ENCODE assay signal across 18 cellular contexts in the genomic region with DNA sequence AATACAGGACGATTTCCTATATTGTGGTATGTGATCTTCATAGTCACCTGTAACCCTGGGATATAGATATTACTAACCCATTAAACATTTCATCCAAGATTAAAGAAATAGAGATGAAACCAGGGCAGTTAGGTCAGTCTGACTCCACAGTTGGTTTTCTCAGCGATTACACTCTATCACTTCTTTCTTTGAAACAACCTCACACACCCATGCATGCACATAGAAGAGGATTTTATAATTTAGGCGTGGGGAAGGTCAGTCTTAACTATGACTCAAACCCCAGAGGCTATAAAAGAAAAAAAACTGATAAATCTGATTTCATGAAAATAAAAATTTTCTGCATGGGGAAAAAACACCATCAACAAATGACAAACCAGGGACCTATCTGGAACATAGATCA. TPM values are rescaled to one million over a fixed set of nuclear protein-coding genes. Genes with fewer than 3 reads are reported as not detected.
DNase-seq lines count a peak whose midpoint lies in the region; ATAC-seq and TF ChIP-seq lines count a peak whose summit lies in the region.
"Had no signal": no experiment of that assay in that cellular context is flagged by ENCODE, and none has a peak within 500 bp of the region (broad histone marks: within the 10 kb centered on the region; RNA-seq: fewer than 3 reads in every experiment).

No MANE protein-coding gene starts in this region.

- peak overlapping the region; percentile 28 for H3K27ac Mint-ChIP-seq in activated naive CD8-positive, alpha-beta T cell
- no peak overlapping the region for H3K27ac Mint-ChIP-seq in activated naive CD8-positive, alpha-beta T cell treated with anti-CD3 and anti-CD28 coated beads for 36 hours
- H3K27ac Mint-ChIP-seq in activated CD8-positive, alpha-beta memory T cell treated with anti-CD3 and anti-CD28 coated beads, Interleukin-2, amount 10 ng/mL, durations not matched to agents 7 days and 5 days = no peak overlapping the region
- H3K27ac Mint-ChIP-seq: CD8-positive, alpha-beta T cell had no signal

- H3K36me3 ChIP-seq in mucosa of descending colon (ENCODE audit: low read depth) (no peaks in the 10 kb centered on the region), thyroid gland (no peaks in the 10 kb centered on the region)
- H3K36me3 ChIP-seq: BE2C had no signal

- WGBS in thyroid gland, 2 donors = 32 to 44% methylated on average over 3 of the region's 3 CpGs
- 84% methylated on average over 3 of the region's 3 CpGs for WGBS in right cardiac atrium

- CTCF ChIA-PET in activated CD8-positive, alpha-beta memory T cell treated with anti-CD3 and anti-CD28 coated beads, Interleukin-2, amount 10 ng/mL, durations not matched to agents 7 days and 5 days (lab: Charles Lee) = interaction anchor here (0.9 to 1.1 kb wide), 2 partner anchors 30 to 53 kb away, joined by 3 read pairs; no protein-coding TSS in a partner anchor

- no peak for TF ChIP-seq POLR2A in thyroid gland (IDR thresholded peaks at IDR 0.05)

- H3K4me3 Mint-ChIP-seq in activated naive CD8-positive, alpha-beta T cell = no peak overlapping the region
- H3K4me3 Mint-ChIP-seq in activated naive CD8-positive, alpha-beta T cell treated with anti-CD3 and anti-CD28 coated beads for 36 hours = no peak overlapping the region
- no peak overlapping the region for H3K4me3 Mint-ChIP-seq in activated CD8-positive, alpha-beta memory T cell treated with anti-CD3 and anti-CD28 coated beads, Interleukin-2, amount 10 ng/mL, durations not matched to agents 7 days and 5 days
- H3K4me3 Mint-ChIP-seq: CD8-positive, alpha-beta T cell had no signal

- DNase-seq in activated naive CD8-positive, alpha-beta T cell treated with anti-CD3 and anti-CD28 coated beads for 36 hours = no peak
- peak; percentile 54 for DNase-seq in NCI-H69 (lab: John Stamatoyannopoulos, UW)
- DNase-seq in mucosa of descending colon = no peak
- no peak for DNase-seq in thyroid gland
- DNase-seq in activated CD8-positive, alpha-beta memory T cell treated with anti-CD3 and anti-CD28 coated beads, Interleukin-2, amount 10 ng/mL, durations not matched to agents 7 days and 5 days = no peak
- DNase-seq in right cardiac atrium = no peak
- DNase-seq: Caco-2; CD8-positive, alpha-beta T cell; DND-41; GDM1; KBM-7 had no signal

- H3K4me1 Mint-ChIP-seq in activated naive CD8-positive, alpha-beta T cell (ENCODE audit: low read depth) = peaks cover 77% of the 10 kb centered on the region
- H3K4me1 Mint-ChIP-seq in activated naive CD8-positive, alpha-beta T cell treated with anti-CD3 and anti-CD28 coated beads for 36 hours = peaks cover 55% of the 10 kb centered on the region
- peaks cover 75% of the 10 kb centered on the region for H3K4me1 Mint-ChIP-seq in activated CD8-positive, alpha-beta memory T cell treated with anti-CD3 and anti-CD28 coated beads, Interleukin-2, amount 10 ng/mL, durations not matched to agents 7 days and 5 days

- H3K27me3 Mint-ChIP-seq in activated naive CD8-positive, alpha-beta T cell = no peaks in the 10 kb centered on the region
- no peaks in the 10 kb centered on the region for H3K27me3 Mint-ChIP-seq in activated naive CD8-positive, alpha-beta T cell treated with anti-CD3 and anti-CD28 coated beads for 36 hours
- no peaks in the 10 kb centered on the region for H3K27me3 Mint-ChIP-seq in activated CD8-positive, alpha-beta memory T cell treated with anti-CD3 and anti-CD28 coated beads, Interleukin-2, amount 10 ng/mL, durations not matched to agents 7 days and 5 days

- ATAC-seq in mucosa of descending colon (peak; percentile 55), GM21619 (IDR thresholded peaks at IDR 0.05; ENCODE audit: unreplicated experiment) (no peak), right cardiac atrium (no peak)
- no peak for ATAC-seq in activated CD8-positive, alpha-beta memory T cell treated with anti-CD3 and anti-CD28 coated beads, Interleukin-2, amount 10 ng/mL, durations not matched to agents 7 days and 5 days
- ATAC-seq: A549; CD8-positive, alpha-beta T cell; HCT116 had no signal

- H3K9me3 Mint-ChIP-seq in activated naive CD8-positive, alpha-beta T cell (ENCODE audit: low read depth) = no peaks in the 10 kb centered on the region
- no peaks in the 10 kb centered on the region for H3K9me3 Mint-ChIP-seq in activated naive CD8-positive, alpha-beta T cell treated with anti-CD3 and anti-CD28 coated beads for 36 hours
- H3K9me3 Mint-ChIP-seq in activated CD8-positive, alpha-beta memory T cell treated with anti-CD3 and anti-CD28 coated beads, Interleukin-2, amount 10 ng/mL, durations not matched to agents 7 days and 5 days (ENCODE audit: low read depth) = no peaks in the 10 kb centered on the region
- H3K9me3 Mint-ChIP-seq: CD8-positive, alpha-beta T cell had no signal

- H3K36me3 Mint-ChIP-seq in activated naive CD8-positive, alpha-beta T cell = peaks cover 10% of the 10 kb centered on the region
- H3K36me3 Mint-ChIP-seq in activated naive CD8-positive, alpha-beta T cell treated with anti-CD3 and anti-CD28 coated beads for 36 hours = peaks cover 46% of the 10 kb centered on the region
- peaks cover 45% of the 10 kb centered on the region for H3K36me3 Mint-ChIP-seq in activated CD8-positive, alpha-beta memory T cell treated with anti-CD3 and anti-CD28 coated beads, Interleukin-2, amount 10 ng/mL, durations not matched to agents 7 days and 5 days

- no peaks in the 10 kb centered on the region for H3K27me3 ChIP-seq in thyroid gland
- H3K27me3 ChIP-seq in right cardiac atrium (ENCODE audit: control insufficient read depth, insufficient read depth) = no peaks in the 10 kb centered on the region
- H3K27me3 ChIP-seq: BE2C had no signal

- intact Hi-C loops in mucosa of descending colon (cut with DNase I, micrococcal nuclease) (no loop called here), thyroid gland (cut with DNase I) (no loop called here), right cardiac atrium (cut with DNase I) (no loop called here)

- TF ChIP-seq CTCF in mucosa of descending colon (IDR thresholded peaks at IDR 0.05) (no peak), thyroid gland (IDR thresholded peaks at IDR 0.05) (no peak)

- H3K4me3 ChIP-seq in mucosa of descending colon (no peak overlapping the region), thyroid gland (replicated peaks in 1 of 3) (no peak overlapping the region), right cardiac atrium (ENCODE audit: low read length) (no peak overlapping the region)
- H3K4me3 ChIP-seq: A549 had no signal

- no peaks in the 10 kb centered on the region for H3K9me3 ChIP-seq in mucosa of descending colon
- H3K9me3 ChIP-seq in thyroid gland = no peaks in the 10 kb centered on the region
- H3K9me3 ChIP-seq in right cardiac atrium (ENCODE audit: control insufficient read depth, low read length) = no peaks in the 10 kb centered on the region
- H3K9me3 ChIP-seq: A549, BE2C, Caco-2 had no signal

- H3K27ac ChIP-seq in thyroid gland (peak overlapping the region; percentile 73 to 81 (median 75)), right cardiac atrium (ENCODE audit: low read length) (no peak overlapping the region)
- H3K27ac ChIP-seq: A549, C4-2B, HL-60 had no signal

- H3K4me1 ChIP-seq in mucosa of descending colon (ENCODE audit: low read depth) = peaks cover 5% of the 10 kb centered on the region
- H3K4me1 ChIP-seq in thyroid gland = peaks cover 76 to 79% of the 10 kb centered on the region in 2 donors
- H3K4me1 ChIP-seq in right cardiac atrium (ENCODE audit: control insufficient read depth, insufficient read depth, low read length) = no peaks in the 10 kb centered on the region
- H3K4me1 ChIP-seq: A549, BE2C, Caco-2 had no signal

RNA-seq across cellular contexts. Expression of a gene that starts 54.2 kb away (rescaled TPM):
- 10 to 100 TPM; 62.8 to 67.3 TPM for total RNA-seq in activated naive CD8-positive, alpha-beta T cell treated with anti-CD3 and anti-CD28 coated beads for 36 hours
- total RNA-seq in mucosa of descending colon (10 to 100 TPM; 17.7 to 25.7 (median 20.5) TPM), thyroid gland (100 to 1,000 TPM; 108 to 163 (median 115) TPM), right cardiac atrium (1 to 10 TPM; 3.5 to 7.7 (median 4.3) TPM)
- 100 to 1,000 TPM; 118 to 143 TPM for total RNA-seq in activated CD8-positive, alpha-beta memory T cell treated with anti-CD3 and anti-CD28 coated beads, Interleukin-2, amount 10 ng/mL, durations not matched to agents 7 days and 5 days
- polyA plus RNA-seq in right cardiac atrium = 2.7 TPM
